ENCODE assay signal across 42 cellular contexts in the genomic region with DNA sequence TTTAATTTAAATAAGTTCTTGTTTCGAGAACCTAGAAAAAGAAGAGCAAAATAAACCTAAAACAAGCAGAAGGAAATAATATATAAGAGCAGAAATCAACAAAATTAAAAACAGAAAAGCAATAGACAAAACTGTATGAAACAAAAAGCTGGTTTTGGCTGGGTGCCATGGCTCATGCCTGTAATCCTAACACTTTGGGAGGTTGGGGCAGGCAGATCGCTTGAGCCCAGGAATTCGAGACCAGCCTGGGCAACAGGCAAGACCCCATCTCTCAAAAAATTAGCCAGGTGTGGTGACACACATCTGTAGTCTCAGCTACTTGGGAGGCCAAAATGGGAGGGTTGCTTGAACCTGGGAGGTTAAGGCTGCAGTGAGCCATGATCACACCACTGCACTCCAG. TPM values are rescaled to one million over a fixed set of nuclear protein-coding genes. Genes with fewer than 3 reads are reported as not detected.
"Had no signal": no experiment of that assay in that cellular context is flagged by ENCODE, and none has a peak within 500 bp of the region (broad histone marks: within the 10 kb centered on the region; RNA-seq: fewer than 3 reads in every experiment).

No MANE protein-coding gene starts in this region.

- H3K36me3 ChIP-seq: breast epithelium, cardiac muscle cell, colonic mucosa had no signal

- ATAC-seq: activated CD4-positive, alpha-beta T cell treated with anti-CD3 and anti-CD28 coated beads for 36 hours; activated CD8-positive, alpha-beta memory T cell treated with anti-CD3 and anti-CD28 coated beads, Interleukin-2, amount 10 ng/mL, durations not matched to agents 7 days and 5 days; activated CD8-positive, alpha-beta T cell treated with anti-CD3 and anti-CD28 coated beads, Interleukin-2, amount 10 ng/mL, durations not matched to agents 7 days and 5 days; activated naive CD8-positive, alpha-beta T cell treated with anti-CD3 and anti-CD28 coated beads, Interleukin-2, amount 50 U/mL, for 24 hours; activated T-cell treated with anti-CD3 and anti-CD28 coated beads, Interleukin-2, amount 50 U/mL, for 4 hours; activated T-helper 17 cell treated with anti-CD3 and anti-CD28 coated beads, Interleukin-2, amount 50 U/mL, for 72 hours; gastroesophageal sphincter; heart right ventricle; T-helper 17 cell had no signal

- H3K9me3 Mint-ChIP-seq: activated naive CD4-positive, alpha-beta T cell treated with anti-CD3 and anti-CD28 coated beads, Interleukin-2, amount 50 U/mL, for 24 hours; activated naive CD8-positive, alpha-beta T cell treated with anti-CD3 and anti-CD28 coated beads for 36 hours; activated T-cell treated with anti-CD3 and anti-CD28 coated beads, Interleukin-2, amount 50 U/mL, for 4 hours; activated T-helper 17 cell treated with anti-CD3 and anti-CD28 coated beads, Interleukin-2, amount 50 U/mL, for 72 hours had no signal

- H3K9me3 ChIP-seq: colonic mucosa, gastroesophageal sphincter had no signal

- H3K4me3 ChIP-seq: ascending aorta, breast epithelium, cardiac muscle cell, colonic mucosa, esophagus squamous epithelium, gastroesophageal sphincter, heart right ventricle had no signal

- H3K27me3 ChIP-seq: ascending aorta, breast epithelium, cardiac muscle cell, colonic mucosa, esophagus squamous epithelium, gastroesophageal sphincter, heart right ventricle had no signal

- H3K27ac ChIP-seq: ascending aorta, breast epithelium, cardiac muscle cell, colonic mucosa, epithelial cell of prostate, esophagus squamous epithelium, gastroesophageal sphincter, heart right ventricle, WERI-Rb-1 had no signal

- H3K4me3 Mint-ChIP-seq: activated CD4-positive, alpha-beta memory T cell treated with anti-CD3 and anti-CD28 coated beads for 36 hours; activated CD4-positive, alpha-beta T cell treated with anti-CD3 and anti-CD28 coated beads for 36 hours; activated CD4-positive, alpha-beta T cell treated with anti-CD3 and anti-CD28 coated beads, Interleukin-2, amount 10 ng/mL, durations not matched to agents 24 days and 14 days; activated CD8-positive, alpha-beta memory T cell treated with anti-CD3 and anti-CD28 coated beads, Interleukin-2, amount 10 ng/mL, durations not matched to agents 7 days and 5 days; activated CD8-positive, alpha-beta T cell treated with anti-CD3 and anti-CD28 coated beads, Interleukin-2, amount 10 ng/mL, durations not matched to agents 7 days and 5 days; activated naive CD4-positive, alpha-beta T cell treated with anti-CD3 and anti-CD28 coated beads, Interleukin-2, amount 50 U/mL, for 24 hours; activated naive CD8-positive, alpha-beta T cell treated with anti-CD3 and anti-CD28 coated beads for 36 hours; activated naive CD8-positive, alpha-beta T cell treated with anti-CD3 and anti-CD28 coated beads, Interleukin-2, amount 50 U/mL, for 24 hours; activated T-cell treated with anti-CD3 and anti-CD28 coated beads, Interleukin-2, amount 50 U/mL, for 4 hours; activated T-helper 17 cell treated with anti-CD3 and anti-CD28 coated beads, Interleukin-2, amount 50 U/mL, for 72 hours; brain; T-helper 17 cell; T-helper 2 cell treated with Interferon-gamma antibody and Interleukin-4, amounts not matched to agents 5 μg/mL and 100 μg/mL, for 36 hours had no signal

- H3K4me1 ChIP-seq: ascending aorta, breast epithelium, colonic mucosa had no signal

- H3K27ac Mint-ChIP-seq: activated CD4-positive, alpha-beta memory T cell treated with anti-CD3 and anti-CD28 coated beads for 36 hours; activated CD4-positive, alpha-beta T cell treated with anti-CD3 and anti-CD28 coated beads for 36 hours; activated CD4-positive, alpha-beta T cell treated with anti-CD3 and anti-CD28 coated beads, Interleukin-2, amount 10 ng/mL, durations not matched to agents 24 days and 14 days; activated CD8-positive, alpha-beta memory T cell treated with anti-CD3 and anti-CD28 coated beads, Interleukin-2, amount 10 ng/mL, durations not matched to agents 7 days and 5 days; activated CD8-positive, alpha-beta T cell treated with anti-CD3 and anti-CD28 coated beads, Interleukin-2, amount 10 ng/mL, durations not matched to agents 7 days and 5 days; activated naive CD4-positive, alpha-beta T cell treated with anti-CD3 and anti-CD28 coated beads, Interleukin-2, amount 50 U/mL, for 24 hours; activated naive CD8-positive, alpha-beta T cell treated with anti-CD3 and anti-CD28 coated beads for 36 hours; activated naive CD8-positive, alpha-beta T cell treated with anti-CD3 and anti-CD28 coated beads, Interleukin-2, amount 50 U/mL, for 24 hours; activated T-helper 17 cell treated with anti-CD3 and anti-CD28 coated beads, Interleukin-2, amount 50 U/mL, for 72 hours; brain; T-helper 2 cell treated with Interferon-gamma antibody and Interleukin-4, amounts not matched to agents 5 μg/mL and 100 μg/mL, for 36 hours had no signal

- H3K27me3 Mint-ChIP-seq: activated CD4-positive, alpha-beta memory T cell treated with anti-CD3 and anti-CD28 coated beads for 36 hours; activated CD4-positive, alpha-beta T cell treated with anti-CD3 and anti-CD28 coated beads for 36 hours; activated CD4-positive, alpha-beta T cell treated with anti-CD3 and anti-CD28 coated beads, Interleukin-2, amount 10 ng/mL, durations not matched to agents 24 days and 14 days; activated CD8-positive, alpha-beta memory T cell treated with anti-CD3 and anti-CD28 coated beads, Interleukin-2, amount 10 ng/mL, durations not matched to agents 7 days and 5 days; activated naive CD4-positive, alpha-beta T cell treated with anti-CD3 and anti-CD28 coated beads, Interleukin-2, amount 50 U/mL, for 24 hours; activated naive CD8-positive, alpha-beta T cell treated with anti-CD3 and anti-CD28 coated beads for 36 hours; activated naive CD8-positive, alpha-beta T cell treated with anti-CD3 and anti-CD28 coated beads, Interleukin-2, amount 50 U/mL, for 24 hours; activated T-helper 17 cell treated with anti-CD3 and anti-CD28 coated beads, Interleukin-2, amount 50 U/mL, for 72 hours; brain; T-helper 17 cell had no signal

- DNase-seq: activated CD4-positive, alpha-beta memory T cell treated with anti-CD3 and anti-CD28 coated beads for 36 hours; activated CD4-positive, alpha-beta T cell treated with anti-CD3 and anti-CD28 coated beads for 36 hours; activated CD4-positive, alpha-beta T cell treated with anti-CD3 and anti-CD28 coated beads, Interleukin-2, amount 10 ng/mL, durations not matched to agents 24 days and 14 days; activated CD4-positive, CD25-positive, alpha-beta regulatory T cell; activated CD4-positive, CD25-positive, alpha-beta regulatory T cell treated with anti-CD3 and anti-CD28 coated beads, Interleukin-2, amount 50 U/mL, for 72 hours; activated CD8-positive, alpha-beta memory T cell treated with anti-CD3 and anti-CD28 coated beads, Interleukin-2, amount 10 ng/mL, durations not matched to agents 7 days and 5 days; activated CD8-positive, alpha-beta memory T cell treated with anti-CD3 and anti-CD28 coated beads, Interleukin-2, amount 50 U/mL, for 48 hours; activated CD8-positive, alpha-beta T cell treated with anti-CD3 and anti-CD28 coated beads, Interleukin-2, amount 10 ng/mL, durations not matched to agents 7 days and 5 days; activated effector memory CD4-positive, alpha-beta T cell treated with Interleukin-2 at 50 U/mL for 16 hours; activated gamma-delta T cell treated with Interleukin-2 at 50 U/mL for 16 hours; activated naive CD4-positive, alpha-beta T cell treated with Interleukin-2 at 50 U/mL for 16 hours; activated naive CD8-positive, alpha-beta T cell treated with anti-CD3 and anti-CD28 coated beads for 36 hours; activated naive CD8-positive, alpha-beta T cell treated with anti-CD3 and anti-CD28 coated beads, Interleukin-2, amount 50 U/mL, for 24 hours; activated T-cell treated with anti-CD3 and anti-CD28 coated beads for 4 hours; activated T-cell treated with anti-CD3 and anti-CD28 coated beads, Interleukin-2, amount 50 U/mL, for 4 hours; central memory CD4-positive, alpha-beta T cell; cerebellar nuclear complex; colonic mucosa; effector CD8-positive, alpha-beta T cell; esophagus squamous epithelium; foreskin melanocyte; heart right ventricle; T-helper 1 cell; T-helper 17 cell; T1000; WERI-Rb-1 had no signal

RNA-seq across cellular contexts. Expression of a gene that starts 59.2 kb away (rescaled TPM):
- total RNA-seq: activated CD4-positive, alpha-beta memory T cell treated with anti-CD3 and anti-CD28 coated beads for 36 hours; activated CD4-positive, alpha-beta T cell treated with anti-CD3 and anti-CD28 coated beads for 36 hours; activated CD4-positive, alpha-beta T cell treated with anti-CD3 and anti-CD28 coated beads, Interleukin-2, amount 10 ng/mL, durations not matched to agents 24 days and 14 days; activated CD8-positive, alpha-beta memory T cell treated with anti-CD3 and anti-CD28 coated beads for 36 hours; activated CD8-positive, alpha-beta T cell treated with anti-CD3 and anti-CD28 coated beads, Interleukin-2, amount 10 ng/mL, durations not matched to agents 7 days and 5 days; activated naive CD8-positive, alpha-beta T cell treated with anti-CD3 and anti-CD28 coated beads for 36 hours; activated T-cell treated with anti-CD3 and anti-CD28 coated beads, Interleukin-2, amount 50 U/mL, for 4 hours; activated T-helper 17 cell treated with anti-CD3 and anti-CD28 coated beads, Interleukin-2, amount 50 U/mL, for 72 hours; ascending aorta; cardiac muscle cell; colonic mucosa; dermis microvascular lymphatic vessel endothelial cell; endothelial cell of umbilical vein; esophagus squamous epithelium; fibroblast of lung; fibroblast of villous mesenchyme; glomerular endothelial cell; heart right ventricle; T-helper 17 cell had no signal
- polyA plus RNA-seq: cardiac muscle cell, endothelial cell of umbilical vein, esophagus, fibroblast of lung, heart right ventricle had no signal
